In genomic region chr7:132666076-132666775, GRCh38 we compare ENCODE assay signal across 1 cellular context.
TF ChIP-seq lines count a peak whose summit lies in the region.

No MANE protein-coding gene starts in this region.

TF ChIP-seq in GM23338, 12 proteins besides CTCF, POLR2A, EP300 and RAD21 (continued from another document):
- TF ChIP-seq NANOG (IDR thresholded peaks at IDR 0.05; ENCODE audit: borderline replicate concordance) (no peak), EZH2phosphoT487 (IDR thresholded peaks at IDR 0.05; ENCODE audit: unreplicated experiment) (no peak), STAT1 (IDR thresholded peaks at IDR 0.05; ENCODE audit: unreplicated experiment) (no peak), ZNF331 (CRISPR knock-in tag; IDR thresholded peaks at IDR 0.05; ENCODE audit: low read depth) (no peak)
TF ChIP-seq in GM23338: peak in this region for 0.
